Comparison of ENCODE assay signal across 22 cellular contexts in genomic region chr16:76222087-76222486, GRCh38. TPM values are rescaled to one million over a fixed set of nuclear protein-coding genes. Genes with fewer than 3 reads are reported as not detected.
"Had no signal": no experiment of that assay in that cellular context is flagged by ENCODE, and none has a peak within 500 bp of the region (broad histone marks: within the 10 kb centered on the region; RNA-seq: fewer than 3 reads in every experiment).

No MANE protein-coding gene starts in this region.

- H3K9me3 ChIP-seq: esophagus muscularis mucosa, prostate gland, right atrium auricular region, tibial artery had no signal

- ATAC-seq: activated naive CD4-positive, alpha-beta T cell treated with anti-CD3 and anti-CD28 coated beads, Interleukin-2, amount 50 U/mL, for 72 hours; left cardiac atrium; stimulated activated naive CD8-positive, alpha-beta T cell treated with anti-CD3 and anti-CD28 coated beads, Interleukin-15, Interleukin-2, amounts not matched to agents 100 U/mL and 50 U/mL, for 24 hours had no signal

- H3K27ac ChIP-seq: esophagus muscularis mucosa, hepatocyte, prostate gland, right atrium auricular region, tibial artery had no signal

- DNase-seq: activated CD4-positive, alpha-beta T cell treated with anti-CD3 and anti-CD28 coated beads, Interleukin-2, amount 50 U/mL, for 48 hours; activated gamma-delta T cell treated with Interleukin-2 at 50 U/mL for 16 hours; activated T-cell treated with anti-CD3 and anti-CD28 coated beads for 4 hours; effector CD8-positive, alpha-beta T cell; left cardiac atrium; stimulated activated naive CD8-positive, alpha-beta T cell treated with anti-CD3 and anti-CD28 coated beads, Interleukin-15, Interleukin-2, amounts not matched to agents 100 U/mL and 50 U/mL, for 24 hours; substantia nigra; tibial artery had no signal

- H3K4me1 ChIP-seq: esophagus muscularis mucosa, prostate gland, right atrium auricular region, tibial artery had no signal

- H3K79me2 ChIP-seq: hepatocyte had no signal

- H3K36me3 Mint-ChIP-seq: activated naive CD4-positive, alpha-beta T cell treated with anti-CD3 and anti-CD28 coated beads, Interleukin-2, amount 50 U/mL, for 72 hours had no signal

- H3K4me3 Mint-ChIP-seq: activated T-helper 1 cell treated with anti-CD3 and anti-CD28 coated beads, Interleukin-12 subunit alpha, Interleukin-12 subunit beta, Interleukin-2, Interleukin-4 antibody, amounts not matched to agents 30 ng/mL and 10 ng/mL and 1 ng/mL, durations not matched to agents 14 hours and 24 hours and 36 hours; dendritic cell treated with granulocyte-macrophage colony-stimulating factor and Interleukin-4, amounts not matched to agents 40 ng/mL and 50 ng/mL, for 4 days; neural crest cell; T-helper 2 cell treated with Interferon-gamma antibody and Interleukin-4, amounts not matched to agents 5 μg/mL and 100 μg/mL, for 36 hours had no signal

- H3K36me3 ChIP-seq: esophagus muscularis mucosa, prostate gland, right atrium auricular region, tibial artery had no signal

- H3K27me3 Mint-ChIP-seq: dendritic cell treated with granulocyte-macrophage colony-stimulating factor and Interleukin-4, amounts not matched to agents 40 ng/mL and 50 ng/mL, for 4 days had no signal

- H3K9me3 Mint-ChIP-seq: dendritic cell treated with granulocyte-macrophage colony-stimulating factor and Interleukin-4, amounts not matched to agents 40 ng/mL and 50 ng/mL, for 4 days; neural crest cell; T-helper 2 cell treated with Interferon-gamma antibody and Interleukin-4, amounts not matched to agents 5 μg/mL and 100 μg/mL, for 36 hours had no signal

- H3K4me2 ChIP-seq: hepatocyte had no signal

- H2AFZ ChIP-seq: hepatocyte had no signal

- H3K27ac Mint-ChIP-seq: activated naive CD4-positive, alpha-beta T cell treated with anti-CD3 and anti-CD28 coated beads, Interleukin-2, amount 50 U/mL, for 72 hours; activated T-helper 1 cell treated with anti-CD3 and anti-CD28 coated beads, Interleukin-12 subunit alpha, Interleukin-12 subunit beta, Interleukin-2, Interleukin-4 antibody, amounts not matched to agents 30 ng/mL and 10 ng/mL and 1 ng/mL, durations not matched to agents 14 hours and 24 hours and 36 hours; dendritic cell treated with granulocyte-macrophage colony-stimulating factor and Interleukin-4, amounts not matched to agents 40 ng/mL and 50 ng/mL, for 4 days; T-helper 2 cell treated with Interferon-gamma antibody and Interleukin-4, amounts not matched to agents 5 μg/mL and 100 μg/mL, for 36 hours had no signal

- FAIRE-seq: endothelial cell of umbilical vein, TTC549 had no signal

- H3K4me3 ChIP-seq: esophagus muscularis mucosa, hepatocyte, lung, prostate gland, right atrium auricular region, tibial artery had no signal

- H3K27me3 ChIP-seq: esophagus muscularis mucosa, hepatocyte, right atrium auricular region, tibial artery had no signal

RNA-seq across cellular contexts. Expression of gene CNTNAP4, which starts 55.1 kb away (rescaled TPM):
- total RNA-seq: activated naive CD4-positive, alpha-beta T cell treated with anti-CD3 and anti-CD28 coated beads, Interleukin-2, amount 50 U/mL, for 72 hours; activated T-helper 1 cell treated with anti-CD3 and anti-CD28 coated beads, Interleukin-12 subunit alpha, Interleukin-12 subunit beta, Interleukin-2, Interleukin-4 antibody, amounts not matched to agents 30 ng/mL and 10 ng/mL and 1 ng/mL, durations not matched to agents 14 hours and 24 hours and 36 hours; chondrocyte; endothelial cell of umbilical vein; omental fat pad; right atrium auricular region had no signal
- polyA plus RNA-seq: endothelial cell of umbilical vein, lung had no signal
